ENCODE assay signal across 21 cellular contexts in the genomic region with DNA sequence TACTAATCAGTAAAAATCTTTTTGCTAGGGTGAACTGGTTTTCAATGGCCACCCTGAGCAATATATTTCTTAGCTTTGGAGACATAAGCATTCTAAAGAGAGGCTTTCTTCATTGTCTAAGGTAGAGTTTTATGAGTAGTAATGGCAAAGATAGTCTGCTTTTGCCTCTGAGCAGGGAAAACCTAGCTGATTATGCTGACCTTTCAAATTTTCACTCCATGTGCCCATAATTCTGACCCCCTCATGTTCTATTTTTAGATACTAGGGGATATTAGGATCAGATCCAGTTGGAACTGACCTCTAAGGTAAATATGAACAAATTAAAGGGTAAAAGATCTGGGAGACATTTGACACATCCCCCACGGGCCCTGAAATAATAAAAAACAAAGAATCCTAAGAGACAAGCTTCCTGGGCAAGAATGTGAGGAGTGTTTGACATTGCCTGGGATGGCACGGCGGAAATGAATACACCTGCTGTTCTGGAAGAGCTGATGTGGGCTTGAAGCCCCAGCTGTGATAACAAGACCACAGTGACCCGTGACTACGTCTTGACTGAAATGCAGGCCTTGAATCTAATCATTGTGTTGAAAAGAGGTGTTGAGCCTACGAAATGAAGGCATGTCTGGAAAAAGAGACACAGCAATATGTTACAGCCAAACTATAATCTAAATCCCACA.
A peak's percentile ranks its signal among the peaks of the same experiment; 100 is the strongest.
DNase-seq lines count a peak whose midpoint lies in the region; ATAC-seq, FAIRE-seq and TF ChIP-seq lines count a peak whose summit lies in the region.
"Had no signal": no experiment of that assay in that cellular context is flagged by ENCODE, and none has a peak within 500 bp of the region (broad histone marks: within the 10 kb centered on the region; RNA-seq: fewer than 3 reads in every experiment).

No MANE protein-coding gene starts in this region.

- no peak for TF ChIP-seq CTCF in smooth muscle cell (IDR thresholded peaks at IDR 0.05; ENCODE audit: borderline replicate concordance, insufficient read depth, poor library complexity, severe bottlenecking)

- no peak overlapping the region for H3K4me3 ChIP-seq in smooth muscle cell
- H3K4me3 ChIP-seq: HAP-1 had no signal

- no peaks in the 10 kb centered on the region for H3K4me1 ChIP-seq in smooth muscle cell (ENCODE audit: low read depth)
- H3K4me1 ChIP-seq: BE2C, HAP-1 had no signal

- 52% methylated on average over 6 of the region's 6 CpGs for WGBS in smooth muscle cell (ENCODE audit: low lambda C conversion rate)

- peaks cover 3% of the 10 kb centered on the region for H3F3A ChIP-seq in smooth muscle cell (ENCODE audit: low read depth)

- ATAC-seq in GM18909 (IDR thresholded peaks at IDR 0.05; ENCODE audit: poor library complexity, unreplicated experiment) = no peak
- no peak for ATAC-seq in HG02798 (IDR thresholded peaks at IDR 0.05; ENCODE audit: poor library complexity, unreplicated experiment)

- TF ChIP-seq POLR2A in GM12891 (IDR thresholded peaks at IDR 0.05; ENCODE audit: low read depth, low read length) = no peak

- no peaks in the 10 kb centered on the region for H3K9me3 ChIP-seq in smooth muscle cell (replicated peaks; ENCODE audit: low read depth)
- H3K9me3 ChIP-seq: BE2C, HAP-1 had no signal

- H4K20me1 ChIP-seq in smooth muscle cell (ENCODE audit: low read depth) = no peaks in the 10 kb centered on the region

- H3K4me2 ChIP-seq in smooth muscle cell = no peak overlapping the region

- no peaks in the 10 kb centered on the region for H3K36me3 ChIP-seq in smooth muscle cell (ENCODE audit: low read depth)
- H3K36me3 ChIP-seq: BE2C, HAP-1 had no signal

- peak; percentile 17 for DNase-seq in COLO829 (ENCODE audit: low spot score)
- peak; percentile 66 for DNase-seq in SHP77 treated with DMSO at 0.1 percent for 48 hours (lab: John Stamatoyannopoulos, UW)
- DNase-seq in left kidney (ENCODE audit: low read depth, low spot score) = peak; percentile 93
- no peak for DNase-seq in smooth muscle cell (lab: John Stamatoyannopoulos, UW; ENCODE audit: unreplicated experiment)
- no peak for DNase-seq in GM12891 (ENCODE audit: insufficient read length, low spot score)
- DNase-seq: BE2C; CD4-positive, alpha-beta memory T cell; COR-L47; DMS153; DMS79 treated with DMSO at 0.1 percent for 48 hours; EL; GOT3 had no signal

- no peak overlapping the region for H3K9ac ChIP-seq in smooth muscle cell (ENCODE audit: low read depth)

- no peak for FAIRE-seq in GM12891 (lab: Jason Lieb, UNC)
- FAIRE-seq: A204.1, D721Med, G401.6, GM12892, GM19239 had no signal

- H2AFZ ChIP-seq in smooth muscle cell (ENCODE audit: low read depth) = peak overlapping the region; percentile 7

- H3K27ac ChIP-seq in smooth muscle cell (ENCODE audit: low read depth) = no peak overlapping the region
- H3K27ac ChIP-seq: C4-2B had no signal

- H3K27me3 ChIP-seq in smooth muscle cell (ENCODE audit: low read depth) = no peaks in the 10 kb centered on the region
- H3K27me3 ChIP-seq: BE2C had no signal

- H3K79me2 ChIP-seq in smooth muscle cell (ENCODE audit: low read depth) = no peaks in the 10 kb centered on the region

TF ChIP-seq in GM12891, 5 proteins besides CTCF, POLR2A, EP300 and RAD21:
- TF ChIP-seq POU2F2 (IDR thresholded peaks at IDR 0.05; ENCODE audit: low read depth, low read length) = no peak
- no peak for TF ChIP-seq PAX5 (IDR thresholded peaks at IDR 0.05; ENCODE audit: insufficient read depth, low read length, severe bottlenecking)
- no peak for TF ChIP-seq POLR2AphosphoS5 (IDR thresholded peaks at IDR 0.05; ENCODE audit: low read depth, low read length)
- TF ChIP-seq SPI1 (IDR thresholded peaks at IDR 0.05; ENCODE audit: low read depth, low read length) = no peak
- TF ChIP-seq TAF1 (IDR thresholded peaks at IDR 0.05; ENCODE audit: low read depth, low read length) = no peak
TF ChIP-seq in GM12891: peak in this region for 0.

Comparison
In these comparisons a context has a peak if more than half of its experiments do, and no peak if none do; other contexts are left out.
1. DNase-seq: peak in COLO829 (single experiment), SHP77 treated with DMSO at 0.1 percent for 48 hours (single experiment) and left kidney (single experiment); none in smooth muscle cell (single experiment) and GM12891 (single experiment).